In the genomic region with DNA sequence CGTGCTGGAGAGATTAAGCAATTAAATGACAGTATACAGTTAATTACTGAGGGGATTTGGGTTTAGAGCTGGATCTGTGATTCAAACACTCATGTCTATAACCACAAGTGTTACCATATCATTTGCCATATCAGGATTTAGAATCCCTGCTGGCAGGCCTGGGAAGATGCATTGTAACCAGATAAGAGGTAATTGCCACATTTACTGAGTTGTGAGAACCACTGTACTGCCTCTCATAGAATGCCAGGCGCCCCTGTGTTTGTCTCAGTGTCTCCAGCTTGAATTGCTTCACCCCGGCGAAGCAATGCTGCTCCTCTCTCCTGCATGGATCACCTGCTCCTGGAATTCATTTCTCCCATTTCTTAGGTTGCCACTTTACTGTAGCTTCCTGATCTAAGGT, we compare ENCODE assay signal across 1 cellular context. TPM values are rescaled to one million over a fixed set of nuclear protein-coding genes. Genes with fewer than 3 reads are reported as not detected.
"Had no signal": no experiment of that assay in that cellular context is flagged by ENCODE, and none has a peak within 500 bp of the region (broad histone marks: within the 10 kb centered on the region; RNA-seq: fewer than 3 reads in every experiment).

No MANE protein-coding gene starts in this region.

RNA-seq across cellular contexts. Expression of a gene that starts 21.7 kb away (rescaled TPM):
- total RNA-seq: osteoblast had no signal
